11 cellular contexts compared by ENCODE assay signal in the genomic region with DNA sequence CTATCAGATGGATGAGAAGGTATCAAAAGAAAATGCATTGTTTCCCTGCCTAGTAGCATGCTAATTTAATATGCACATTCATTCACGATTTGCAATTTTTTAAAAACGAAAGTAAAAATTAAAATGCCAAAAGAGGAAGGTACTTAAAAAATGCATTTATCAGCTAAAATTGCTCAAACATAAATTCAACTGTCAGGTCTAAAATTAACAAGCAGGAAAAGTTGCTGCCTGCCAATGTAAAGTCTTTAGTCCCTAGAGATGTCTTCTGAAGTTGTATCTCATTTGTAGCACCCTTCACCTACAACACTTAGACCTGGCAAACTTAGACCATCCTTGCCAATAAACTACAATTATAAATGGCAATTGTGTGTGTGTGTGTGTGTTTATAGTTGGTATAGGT. TPM values are rescaled to one million over a fixed set of nuclear protein-coding genes. Genes with fewer than 3 reads are reported as not detected.
DNase-seq lines count a peak whose midpoint lies in the region; ATAC-seq, FAIRE-seq and TF ChIP-seq lines count a peak whose summit lies in the region.
"Had no signal": no experiment of that assay in that cellular context is flagged by ENCODE, and none has a peak within 500 bp of the region (broad histone marks: within the 10 kb centered on the region; RNA-seq: fewer than 3 reads in every experiment).

No MANE protein-coding gene starts in this region.

- H3K4me1 Mint-ChIP-seq in activated T-cell treated with anti-CD3 and anti-CD28 coated beads, Interleukin-2, amount 50 U/mL, for 72 hours (ENCODE audit: low read depth), result peaks cover 34% of the 10 kb centered on the region
- H3K4me1 Mint-ChIP-seq in T-helper 17 cell, result peaks cover 20% of the 10 kb centered on the region

- FAIRE-seq in H54 (lab: Jason Lieb, UNC), result no peak

- peak overlapping the region; percentile 73 to 96 for H3K4me3 Mint-ChIP-seq in activated T-cell treated with anti-CD3 and anti-CD28 coated beads, Interleukin-2, amount 50 U/mL, for 72 hours
- peak overlapping the region; percentile 81 for H3K4me3 Mint-ChIP-seq in T-helper 17 cell

- peaks cover 0 to 8% (median 8%) of the 10 kb centered on the region in 3 donors for H3K36me3 ChIP-seq in tibial artery

- no peaks in the 10 kb centered on the region for H3K27me3 Mint-ChIP-seq in activated T-cell treated with anti-CD3 and anti-CD28 coated beads, Interleukin-2, amount 50 U/mL, for 72 hours (ENCODE audit: low read depth)
- no peaks in the 10 kb centered on the region for H3K27me3 Mint-ChIP-seq in T-helper 17 cell

- no peaks in the 10 kb centered on the region for H3K27me3 ChIP-seq in tibial artery

- H3K9me3 ChIP-seq in T-helper 17 cell (ENCODE audit: control insufficient read depth, low read length, poor library complexity, severe bottlenecking) (no peaks in the 10 kb centered on the region), tibial artery (no peaks in the 10 kb centered on the region)

- peaks cover 1 to 8% of the 10 kb centered on the region in 2 donors for H3K36me3 Mint-ChIP-seq in activated T-cell treated with anti-CD3 and anti-CD28 coated beads, Interleukin-2, amount 50 U/mL, for 72 hours (ENCODE audit: insufficient read depth in 2 of 2)
- H3K36me3 Mint-ChIP-seq in T-helper 17 cell (ENCODE audit: low read depth), result no peaks in the 10 kb centered on the region

- TF ChIP-seq CTCF in fibroblast of the aortic adventitia (IDR thresholded peaks at IDR 0.05; ENCODE audit: insufficient read depth, low read length) (no peak), tibial artery (IDR thresholded peaks at IDR 0.05) (no peak)

- H3K9me3 Mint-ChIP-seq in activated T-cell treated with anti-CD3 and anti-CD28 coated beads, Interleukin-2, amount 50 U/mL, for 72 hours, result no peaks in the 10 kb centered on the region

- ATAC-seq in activated T-cell treated with anti-CD3 and anti-CD28 coated beads, Interleukin-2, amount 50 U/mL, for 72 hours (replicated peaks in 1 of 2), result no peak
- ATAC-seq in T-helper 17 cell (no peak), HG03108 (IDR thresholded peaks at IDR 0.05; ENCODE audit: unreplicated experiment) (no peak), GM19395 (IDR thresholded peaks at IDR 0.05; ENCODE audit: unreplicated experiment) (no peak)

- H3K4me1 ChIP-seq in tibial artery, result peaks cover 0 to 88% (median 41%) of the 10 kb centered on the region in 4 donors

- H3K4me3 ChIP-seq in fibroblast of the aortic adventitia (ENCODE audit: low read depth, low read length) (peak overlapping the region; percentile 51), tibial artery (peak overlapping the region; percentile 29 to 42)
- H3K4me3 ChIP-seq: smooth muscle cell had no signal

- DNase-seq in activated T-cell treated with anti-CD3 and anti-CD28 coated beads, Interleukin-2, amount 50 U/mL, for 72 hours, result no peak
- no peak for DNase-seq in activated T-cell treated with anti-CD3 and anti-CD28 coated beads for 4 hours
- no peak for DNase-seq in T-helper 17 cell
- peak; percentile 36 for DNase-seq in fibroblast of the aortic adventitia (ENCODE audit: low read depth)
- no peak for DNase-seq in tibial artery
- DNase-seq in H54 (ENCODE audit: insufficient read length, low spot score), result no peak
- DNase-seq: glutamatergic neuron, NCI-H1105 treated with DMSO at 0.1 percent for 48 hours had no signal

- no peak for TF ChIP-seq POLR2A in H54 (IDR thresholded peaks at IDR 0.05; ENCODE audit: low read depth, low read length)

- intact Hi-C loops in tibial artery (cut with DNase I; ENCODE audit: low total_unique reads), result no loop called here

- H3K27ac ChIP-seq in tibial artery, result peak overlapping the region; percentile 52 to 57

- H3K27ac Mint-ChIP-seq in activated T-cell treated with anti-CD3 and anti-CD28 coated beads, Interleukin-2, amount 50 U/mL, for 72 hours, result peak overlapping the region; percentile 93
- H3K27ac Mint-ChIP-seq in T-helper 17 cell, result peak overlapping the region; percentile 91

RNA-seq across cellular contexts. Expression of a gene that starts 7.8 kb away (rescaled TPM):
- 10 to 100 TPM; 27.4 to 28.1 TPM for total RNA-seq in activated T-cell treated with anti-CD3 and anti-CD28 coated beads, Interleukin-2, amount 50 U/mL, for 72 hours
- total RNA-seq in T-helper 17 cell (10 to 100 TPM; 22.7 to 25.3 TPM), fibroblast of the aortic adventitia (ENCODE audit: low replicate concordance) (16.3 and 28.6 TPM in 2 replicates)

RNA-seq across cellular contexts. Expression of a gene that starts 57.5 kb away (rescaled TPM):
- 100 to 1,000 TPM; 349 to 440 TPM for total RNA-seq in activated T-cell treated with anti-CD3 and anti-CD28 coated beads, Interleukin-2, amount 50 U/mL, for 72 hours
- total RNA-seq in T-helper 17 cell (100 to 1,000 TPM; 211 to 232 TPM), fibroblast of the aortic adventitia (ENCODE audit: low replicate concordance) (45.2 and 147 TPM in 2 replicates)
